In genomic region chr16:88540346-88540977, GRCh38 we compare ENCODE assay signal across 1 cellular context.
TF ChIP-seq lines count a peak whose summit lies in the region.

No MANE protein-coding gene starts in this region.

TF ChIP-seq in H1, 55 proteins besides CTCF, POLR2A, EP300 and RAD21 (continued from another document):
- TF ChIP-seq, protein P1, sequence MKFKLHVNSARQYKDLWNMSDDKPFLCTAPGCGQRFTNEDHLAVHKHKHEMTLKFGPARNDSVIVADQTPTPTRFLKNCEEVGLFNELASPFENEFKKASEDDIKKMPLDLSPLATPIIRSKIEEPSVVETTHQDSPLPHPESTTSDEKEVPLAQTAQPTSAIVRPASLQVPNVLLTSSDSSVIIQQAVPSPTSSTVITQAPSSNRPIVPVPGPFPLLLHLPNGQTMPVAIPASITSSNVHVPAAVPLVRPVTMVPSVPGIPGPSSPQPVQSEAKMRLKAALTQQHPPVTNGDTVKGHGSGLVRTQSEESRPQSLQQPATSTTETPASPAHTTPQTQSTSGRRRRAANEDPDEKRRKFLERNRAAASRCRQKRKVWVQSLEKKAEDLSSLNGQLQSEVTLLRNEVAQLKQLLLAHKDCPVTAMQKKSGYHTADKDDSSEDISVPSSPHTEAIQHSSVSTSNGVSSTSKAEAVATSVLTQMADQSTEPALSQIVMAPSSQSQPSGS (IDR thresholded peaks at IDR 0.05; ENCODE audit: low read length): no peak
- TF ChIP-seq, protein P2, sequence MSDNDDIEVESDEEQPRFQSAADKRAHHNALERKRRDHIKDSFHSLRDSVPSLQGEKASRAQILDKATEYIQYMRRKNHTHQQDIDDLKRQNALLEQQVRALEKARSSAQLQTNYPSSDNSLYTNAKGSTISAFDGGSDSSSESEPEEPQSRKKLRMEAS (IDR thresholded peaks at IDR 0.05): no peak
- TF ChIP-seq SIX5 (IDR thresholded peaks at IDR 0.05; ENCODE audit: low read depth, low read length) (no peak), SUZ12 (IDR thresholded peaks at IDR 0.05; ENCODE audit: low read length) (no peak), CHD1 (IDR thresholded peaks at IDR 0.05; ENCODE audit: low read depth, low read length) (no peak), TEAD4 (IDR thresholded peaks at IDR 0.05; ENCODE audit: low read depth, low read length) (no peak), PHF8 (conservative IDR thresholded peaks at IDR 0.05; ENCODE audit: low read depth, low read length) (no peak), POLR2AphosphoS5 (IDR thresholded peaks at IDR 0.05; ENCODE audit: low read depth, low read length) (no peak), HDAC2 (IDR thresholded peaks at IDR 0.05; ENCODE audit: borderline replicate concordance in 1 of 2, low read depth in 2 of 2, low read length in 2 of 2) (no peak), RFX5 (IDR thresholded peaks at IDR 0.05; ENCODE audit: borderline replicate concordance, low read depth, low read length) (no peak), BACH1 (IDR thresholded peaks at IDR 0.05; ENCODE audit: low read length) (no peak), BRCA1 (IDR thresholded peaks at IDR 0.05; ENCODE audit: low read depth, low read length) (no peak), YY1 (IDR thresholded peaks at IDR 0.05; ENCODE audit: low read depth, low read length) (no peak), TBP (IDR thresholded peaks at IDR 0.05; ENCODE audit: low read depth, low read length) (no peak), SIRT6 (IDR thresholded peaks at IDR 0.05; ENCODE audit: low read length) (no peak), BCL11A (IDR thresholded peaks at IDR 0.05; ENCODE audit: low read depth in 2 of 2, low read length in 2 of 2) (no peak), SRF (IDR thresholded peaks at IDR 0.05; ENCODE audit: low read depth, low read length) (no peak)
TF ChIP-seq in H1: peak in this region for 0.
